1 cellular context compared by ENCODE assay signal in genomic region chr1:205633421-205633976, GRCh38.
TF ChIP-seq lines count a peak whose summit lies in the region.

No MANE protein-coding gene starts in this region.

TF ChIP-seq in HEK293, 187 proteins besides CTCF, POLR2A, EP300 and RAD21 (continued from another document):
- TF ChIP-seq ZNF23 (tag by site-specific recombination; IDR thresholded peaks at IDR 0.05; ENCODE audit: borderline replicate concordance) = no peak
- no peak for TF ChIP-seq ZNF239 (tag by site-specific recombination; IDR thresholded peaks at IDR 0.05)
